ENCODE assay signal across 27 cellular contexts in genomic region chr3:176395269-176395668, GRCh38.
"Had no signal": no experiment of that assay in that cellular context is flagged by ENCODE, and none has a peak within 500 bp of the region (broad histone marks: within the 10 kb centered on the region; RNA-seq: fewer than 3 reads in every experiment).

No MANE protein-coding gene starts in this region.

- DNase-seq: activated B cell treated with CpG ODN at 0.5 μM for 24 hours; activated CD4-positive, alpha-beta memory T cell treated with anti-CD3 and anti-CD28 coated beads for 36 hours; activated CD4-positive, alpha-beta T cell treated with anti-CD3 and anti-CD28 coated beads for 4 hours; activated CD4-positive, alpha-beta T cell treated with anti-CD3 and anti-CD28 coated beads, Interleukin-2, amount 10 ng/mL, durations not matched to agents 24 days and 14 days; activated CD4-positive, alpha-beta T cell treated with anti-CD3 and anti-CD28 coated beads, Interleukin-2, amount 50 U/mL, for 1 hour; activated CD4-positive, alpha-beta T cell treated with anti-CD3 and anti-CD28 coated beads, Interleukin-2, amount 50 U/mL, for 4 hours; activated CD4-positive, CD25-positive, alpha-beta regulatory T cell treated with anti-CD3 and anti-CD28 coated beads, Interleukin-2, amount 50 U/mL, for 72 hours; activated CD8-positive, alpha-beta memory T cell treated with anti-CD3 and anti-CD28 coated beads, Interleukin-2, amount 50 U/mL, for 4 hours; activated CD8-positive, alpha-beta T cell treated with anti-CD3 and anti-CD28 coated beads for 36 hours; activated effector memory CD4-positive, alpha-beta T cell treated with anti-CD3 and anti-CD28 coated beads, Interleukin-2, amount 50 U/mL, for 16 hours; activated naive CD4-positive, alpha-beta T cell treated with anti-CD3 and anti-CD28 coated beads, Interleukin-2, amount 10 ng/mL, durations not matched to agents 7 days and 5 days; activated naive CD4-positive, alpha-beta T cell treated with Interleukin-2 at 50 U/mL for 16 hours; activated naive CD8-positive, alpha-beta T cell treated with anti-CD3 and anti-CD28 coated beads, Interleukin-2, amount 10 ng/mL, durations not matched to agents 7 days and 5 days; activated naive CD8-positive, alpha-beta T cell treated with anti-CD3 and anti-CD28 coated beads, Interleukin-2, amount 50 U/mL, for 24 hours; activated T-cell treated with anti-CD3 and anti-CD28 coated beads for 4 hours; activated T-cell treated with anti-CD3 and anti-CD28 coated beads, Interleukin-2, amount 50 U/mL, for 1 hour; activated T-cell treated with anti-CD3 and anti-CD28 coated beads, Interleukin-2, amount 50 U/mL, for 4 hours; activated T-cell treated with anti-CD3 and anti-CD28 coated beads, Interleukin-2, amount 50 U/mL, for 72 hours; adrenal gland; amniotic stem cell; aorta; body of pancreas; brain microvascular endothelial cell; central memory CD4-positive, alpha-beta T cell; T-helper 2 cell; T-helper 9 cell had no signal

- H3K27me3 ChIP-seq: adrenal gland, body of pancreas, brain microvascular endothelial cell, breast epithelium had no signal

- H3K9me3 ChIP-seq: adrenal gland, body of pancreas had no signal

- H3K36me3 ChIP-seq: adrenal gland, brain microvascular endothelial cell, breast epithelium had no signal

- H3K4me3 ChIP-seq: adrenal gland, body of pancreas, breast epithelium had no signal

- H3K4me1 ChIP-seq: adrenal gland, body of pancreas, breast epithelium had no signal
